In the genomic region with DNA sequence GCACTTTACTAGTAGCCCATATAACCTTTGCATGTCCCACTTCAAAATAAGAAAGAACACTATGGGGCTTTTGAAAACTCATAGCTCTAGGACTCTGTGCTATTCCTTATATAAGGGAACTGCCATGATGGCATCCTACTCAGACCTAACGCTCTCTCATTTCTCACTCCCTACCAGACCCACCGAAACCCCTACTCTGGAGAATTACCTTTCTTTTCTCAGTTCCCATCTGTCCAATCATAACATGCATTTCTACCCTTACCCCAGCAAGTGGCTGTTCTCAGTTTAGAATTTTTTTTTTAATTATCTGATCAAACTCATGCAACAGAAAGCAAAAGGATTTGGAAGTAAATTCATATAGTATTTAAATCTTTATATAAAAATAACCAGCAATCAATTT, we compare ENCODE assay signal across 13 cellular contexts. TPM values are rescaled to one million over a fixed set of nuclear protein-coding genes. Genes with fewer than 3 reads are reported as not detected.
DNase-seq lines count a peak whose midpoint lies in the region; ATAC-seq and TF ChIP-seq lines count a peak whose summit lies in the region.
"Had no signal": no experiment of that assay in that cellular context is flagged by ENCODE, and none has a peak within 500 bp of the region (broad histone marks: within the 10 kb centered on the region; RNA-seq: fewer than 3 reads in every experiment).

No MANE protein-coding gene starts in this region.

- H3K36me3 ChIP-seq in breast epithelium = no peaks in the 10 kb centered on the region

- no peak overlapping the region for H3K4me3 Mint-ChIP-seq in MCF 10A (ENCODE audit: unreplicated experiment)
- H3K4me3 Mint-ChIP-seq in stimulated activated memory B cell treated with anti-CD40 and anti-IgM and Interleukin-4, amounts not matched to agents 10 μg/mL and 1 μg/mL and 100 μg/mL, for 72 hours = no peak overlapping the region
- H3K4me3 Mint-ChIP-seq in activated CD4-positive, alpha-beta T cell treated with anti-CD3 and anti-CD28 coated beads, Interleukin-2, amount 10 ng/mL, durations not matched to agents 24 days and 14 days = no peak overlapping the region
- H3K4me3 Mint-ChIP-seq: activated naive CD4-positive, alpha-beta T cell treated with anti-CD3 and anti-CD28 coated beads, Interleukin-2, amount 50 U/mL, for 24 hours; CD8-positive, alpha-beta memory T cell had no signal

- intact Hi-C loops in MCF 10A (cut with micrococcal nuclease) (loop anchor here (5.0 kb wide), 2 partner anchors 49 to 76 kb away; a partner anchor contains a TSS), breast epithelium (cut with DNase I; ENCODE audit: low total_unique reads) (no loop called here)
- intact Hi-C loops in activated CD4-positive, alpha-beta T cell treated with anti-CD3 and anti-CD28 coated beads, Interleukin-2, amount 10 ng/mL, durations not matched to agents 24 days and 14 days (cut with micrococcal nuclease) = no loop called here

- no peaks in the 10 kb centered on the region for H3K27me3 ChIP-seq in breast epithelium

- no peaks in the 10 kb centered on the region for H3K4me1 Mint-ChIP-seq in MCF 10A (ENCODE audit: insufficient read depth, unreplicated experiment)
- no peaks in the 10 kb centered on the region for H3K4me1 Mint-ChIP-seq in stimulated activated memory B cell treated with anti-CD40 and anti-IgM and Interleukin-4, amounts not matched to agents 10 μg/mL and 1 μg/mL and 100 μg/mL, for 72 hours
- H3K4me1 Mint-ChIP-seq in activated CD4-positive, alpha-beta T cell treated with anti-CD3 and anti-CD28 coated beads, Interleukin-2, amount 10 ng/mL, durations not matched to agents 24 days and 14 days = peaks cover 4% of the 10 kb centered on the region

- BruUV-seq in MCF 10A (replicated peaks; lab: Mats Ljungman, UMichigan) = no TSS peak

- POLR2A ChIA-PET in MCF 10A (lab: Yijun Ruan, JAX) = interaction anchor here (0.8 kb wide), 1 partner anchor 87 kb away, joined by 3 read pairs; a partner anchor contains a TSS

- peak; percentile 73 for ATAC-seq in HG02571 (IDR thresholded peaks at IDR 0.05; ENCODE audit: unreplicated experiment)
- peak; percentile 72 for ATAC-seq in HG03159 (IDR thresholded peaks at IDR 0.05; ENCODE audit: unreplicated experiment)
- ATAC-seq in stimulated activated memory B cell treated with anti-CD40 and anti-IgM and Interleukin-4, amounts not matched to agents 10 μg/mL and 1 μg/mL and 100 μg/mL, for 72 hours = peak; percentile 67
- no peak for ATAC-seq in GM19023 (IDR thresholded peaks at IDR 0.05; ENCODE audit: unreplicated experiment)

- H3K27ac ChIP-seq in breast epithelium = no peak overlapping the region
- H3K27ac ChIP-seq: 22Rv1 had no signal

- no peak for TF ChIP-seq CTCF in MCF 10A (IDR thresholded peaks at IDR 0.05; ENCODE audit: unreplicated experiment)
- no peak for TF ChIP-seq CTCF in breast epithelium (IDR thresholded peaks at IDR 0.05)

- no peaks in the 10 kb centered on the region for H3K27me3 Mint-ChIP-seq in MCF 10A (ENCODE audit: insufficient read depth, unreplicated experiment)
- H3K27me3 Mint-ChIP-seq in stimulated activated memory B cell treated with anti-CD40 and anti-IgM and Interleukin-4, amounts not matched to agents 10 μg/mL and 1 μg/mL and 100 μg/mL, for 72 hours = no peaks in the 10 kb centered on the region
- H3K27me3 Mint-ChIP-seq in activated CD4-positive, alpha-beta T cell treated with anti-CD3 and anti-CD28 coated beads, Interleukin-2, amount 10 ng/mL, durations not matched to agents 24 days and 14 days = no peaks in the 10 kb centered on the region
- H3K27me3 Mint-ChIP-seq: activated naive CD4-positive, alpha-beta T cell treated with anti-CD3 and anti-CD28 coated beads, Interleukin-2, amount 50 U/mL, for 24 hours; CD8-positive, alpha-beta memory T cell had no signal

- DNase-seq in MCF 10A (ENCODE audit: unreplicated experiment) (no peak), breast epithelium (ENCODE audit: low spot score in 2 of 2) (no peak), NCI-H510A (lab: John Stamatoyannopoulos, UW) (no peak)
- no peak for DNase-seq in activated CD4-positive, alpha-beta T cell treated with anti-CD3 and anti-CD28 coated beads, Interleukin-2, amount 10 ng/mL, durations not matched to agents 24 days and 14 days
- DNase-seq: CD8-positive, alpha-beta memory T cell; HCEC 1CT; kidney had no signal

- H3K9me3 ChIP-seq in breast epithelium = no peaks in the 10 kb centered on the region

- no peak overlapping the region for H3K4me3 ChIP-seq in breast epithelium

- H3K27ac Mint-ChIP-seq in MCF 10A (ENCODE audit: low read depth, unreplicated experiment) = peak overlapping the region; percentile 28
- H3K27ac Mint-ChIP-seq in stimulated activated memory B cell treated with anti-CD40 and anti-IgM and Interleukin-4, amounts not matched to agents 10 μg/mL and 1 μg/mL and 100 μg/mL, for 72 hours = no peak overlapping the region
- H3K27ac Mint-ChIP-seq in activated CD4-positive, alpha-beta T cell treated with anti-CD3 and anti-CD28 coated beads, Interleukin-2, amount 10 ng/mL, durations not matched to agents 24 days and 14 days = no peak overlapping the region
- H3K27ac Mint-ChIP-seq: activated naive CD4-positive, alpha-beta T cell treated with anti-CD3 and anti-CD28 coated beads, Interleukin-2, amount 50 U/mL, for 24 hours; CD8-positive, alpha-beta memory T cell had no signal

- peaks cover 32% of the 10 kb centered on the region for H3K36me3 Mint-ChIP-seq in MCF 10A (ENCODE audit: insufficient read depth, unreplicated experiment)
- H3K36me3 Mint-ChIP-seq in stimulated activated memory B cell treated with anti-CD40 and anti-IgM and Interleukin-4, amounts not matched to agents 10 μg/mL and 1 μg/mL and 100 μg/mL, for 72 hours = peaks cover 22% of the 10 kb centered on the region
- peaks cover 24% of the 10 kb centered on the region for H3K36me3 Mint-ChIP-seq in activated CD4-positive, alpha-beta T cell treated with anti-CD3 and anti-CD28 coated beads, Interleukin-2, amount 10 ng/mL, durations not matched to agents 24 days and 14 days (ENCODE audit: low read depth)

- CTCF ChIA-PET in MCF 10A (lab: Yijun Ruan, JAX) = interaction anchor here (0.7 to 15.1 kb wide), 15 partner anchors 11 to 258 kb away, joined by 3 to 433 read pairs (median 4); a partner anchor contains a TSS

- H3K4me1 ChIP-seq in breast epithelium = no peaks in the 10 kb centered on the region

- H3K9me3 Mint-ChIP-seq in MCF 10A (ENCODE audit: unreplicated experiment) = no peaks in the 10 kb centered on the region
- H3K9me3 Mint-ChIP-seq in stimulated activated memory B cell treated with anti-CD40 and anti-IgM and Interleukin-4, amounts not matched to agents 10 μg/mL and 1 μg/mL and 100 μg/mL, for 72 hours = no peaks in the 10 kb centered on the region
- no peaks in the 10 kb centered on the region for H3K9me3 Mint-ChIP-seq in activated CD4-positive, alpha-beta T cell treated with anti-CD3 and anti-CD28 coated beads, Interleukin-2, amount 10 ng/mL, durations not matched to agents 24 days and 14 days
- H3K9me3 Mint-ChIP-seq: activated naive CD4-positive, alpha-beta T cell treated with anti-CD3 and anti-CD28 coated beads, Interleukin-2, amount 50 U/mL, for 24 hours; CD8-positive, alpha-beta memory T cell had no signal

- no peak for TF ChIP-seq POLR2A in breast epithelium (IDR thresholded peaks at IDR 0.05)

RNA-seq across cellular contexts. Expression of a gene that starts 27.3 kb away (rescaled TPM):
- total RNA-seq in MCF 10A (2022) (12.9 and 21.5 TPM in 2 replicates), breast epithelium (10 to 100 TPM; 12.3 to 31.8 (median 29.9) TPM)
- total RNA-seq in activated CD4-positive, alpha-beta T cell treated with anti-CD3 and anti-CD28 coated beads, Interleukin-2, amount 10 ng/mL, durations not matched to agents 24 days and 14 days = 40.0 and 45.0 TPM in 2 replicates

RNA-seq across cellular contexts. Expression of a gene that starts 48.1 kb away (rescaled TPM):
- total RNA-seq in MCF 10A (2022) (5.6 and 5.8 TPM in 2 replicates), breast epithelium (1 to 10 TPM; 2.4 to 4.6 (median 4.2) TPM)
- 19.6 and 20.0 TPM in 2 replicates for total RNA-seq in activated CD4-positive, alpha-beta T cell treated with anti-CD3 and anti-CD28 coated beads, Interleukin-2, amount 10 ng/mL, durations not matched to agents 24 days and 14 days
